ENCODE assay signal across 8 cellular contexts in genomic region chr18:46104128-46104911, GRCh38. TPM values are rescaled to one million over a fixed set of nuclear protein-coding genes. Genes with fewer than 3 reads are reported as not detected.
DNase-seq lines count a peak whose midpoint lies in the region; ATAC-seq, FAIRE-seq and TF ChIP-seq lines count a peak whose summit lies in the region.

TSS of gene HAUS1 (plus strand) at chr18:46104385. CDS start at chr18:46104412, 27 bp downstream.

- in situ Hi-C loops in Caki2 (cut with HindIII; ENCODE audit: low pct_unique_long_range_greater_than_20kb, low sequenced_read_pairs), result no loop called here

- peak within 1 kb of the TSS; percentile 78 for H3K27ac ChIP-seq in HUES64 (ENCODE audit: low read depth, low read length)
- peak within 1 kb of the TSS; percentile 17; the same call in 1 of the 2 replicates for H3K27ac ChIP-seq in OCI-LY3 (ENCODE audit: low read length)
- H3K27ac ChIP-seq in mesodermal cell (ENCODE audit: low read depth, low read length, severe bottlenecking), result peak within 1 kb of the TSS; percentile 83

- no peaks in the 10 kb centered on the region for H4K20me1 ChIP-seq in OCI-LY3 (ENCODE audit: insufficient read depth, low read length)

- H3K36me3 ChIP-seq in HUES64 (ENCODE audit: insufficient read depth, low read length) (peaks cover 32% of the 10 kb centered on the region), OCI-LY3 (replicated peaks; ENCODE audit: low read depth, low read length) (peaks cover 20% of the 10 kb centered on the region), mesodermal cell (ENCODE audit: control insufficient read depth, insufficient read depth, low read length) (peaks cover 28% of the 10 kb centered on the region)

- H3K4me1 ChIP-seq in HUES64 (ENCODE audit: insufficient read depth, low read length) (no peaks in the 10 kb centered on the region), OCI-LY3 (ENCODE audit: low read length) (peaks cover 7% of the 10 kb centered on the region), mesodermal cell (ENCODE audit: control insufficient read depth, insufficient read depth, low read length, poor library complexity, severe bottlenecking) (no peaks in the 10 kb centered on the region)

- peak; percentile 75 for DNase-seq in Caki2 (ENCODE audit: low read depth)
- DNase-seq in activated CD8-positive, alpha-beta memory T cell treated with anti-CD3 and anti-CD28 coated beads, Interleukin-2, amount 50 U/mL, for 48 hours, result peak; percentile 90
- peak; percentile 71 for DNase-seq in stimulated activated CD8-positive, alpha-beta memory T cell treated with anti-CD3 and anti-CD28 coated beads, Interleukin-15, amount 100 ng/mL, for 24 hours (ENCODE audit: low read depth)

- no peaks in the 10 kb centered on the region for H3K9me3 ChIP-seq in HUES64 (ENCODE audit: insufficient read depth, low read depth, low read length)
- no peaks in the 10 kb centered on the region for H3K9me3 ChIP-seq in OCI-LY3 (ENCODE audit: insufficient read depth, low read length)
- no peaks in the 10 kb centered on the region for H3K9me3 ChIP-seq in mesodermal cell (ENCODE audit: control insufficient read depth, low read length)

- WGBS in HUES64, result under 1% methylated on average over 57 of the region's 57 CpGs
- WGBS in mesodermal cell (ENCODE audit: insufficient coverage in 2 of 2), 2 experiments, result 1% methylated on average over 41 to 50 of the region's 57 CpGs

- peak within 1 kb of the TSS; percentile 99 for H3K4me3 ChIP-seq in HUES64 (ENCODE audit: low read length)
- H3K4me3 ChIP-seq in OCI-LY3 (ENCODE audit: low read length), result peak within 1 kb of the TSS; percentile 79
- H3K4me3 ChIP-seq in mesodermal cell (ENCODE audit: extremely low read depth, insufficient read depth, low read length, poor library complexity, severe bottlenecking), result peak within 1 kb of the TSS; percentile 79

- peak within 1 kb of the TSS; percentile 92 for H2AFZ ChIP-seq in OCI-LY3 (ENCODE audit: low read depth, low read length)

- peak within 1 kb of the TSS; percentile 79 for H3K4me2 ChIP-seq in OCI-LY3 (ENCODE audit: low read length)

- ATAC-seq in GM21390 (IDR thresholded peaks at IDR 0.05; ENCODE audit: unreplicated experiment), result peak; percentile 96

- FAIRE-seq in endometrium (lab: Jason Lieb, UNC), result peak; percentile 8

- H3K27me3 ChIP-seq in HUES64 (ENCODE audit: insufficient read depth, low read length) (no peaks in the 10 kb centered on the region), OCI-LY3 (ENCODE audit: low read depth, low read length) (no peaks in the 10 kb centered on the region)

- no peak for TF ChIP-seq CTCF in OCI-LY3 (IDR thresholded peaks at IDR 0.05; ENCODE audit: low read depth, low read length)

- H3K79me2 ChIP-seq in OCI-LY3 (ENCODE audit: low read length), result peaks cover 9% of the 10 kb centered on the region

- peak within 1 kb of the TSS; percentile 96 for H3K9ac ChIP-seq in HUES64 (ENCODE audit: low read depth, low read length)
- peak within 1 kb of the TSS; percentile 81 for H3K9ac ChIP-seq in OCI-LY3 (ENCODE audit: low read length)

RNA-seq across cellular contexts. Expression of gene HAUS1, which starts in this region (rescaled TPM):
- 67.0 and 75.6 TPM in 2 replicates for total RNA-seq in Caki2 (2014; rRNA removed; shearing (Covaris generic); ENCODE audit: low replicate concordance)
- 110 TPM for polyA plus RNA-seq in HUES64 (2013, experiment 1 of 2)
- 110 TPM for polyA plus RNA-seq in HUES64 (2013, experiment 2 of 2)
- polyA plus RNA-seq in mesodermal cell (2013, experiment 1 of 2), result 77.1 TPM
- polyA plus RNA-seq in mesodermal cell (2013, experiment 2 of 2), result 98.4 TPM

Comparison
In these comparisons a context has a peak if more than half of its experiments do, and no peak if none do; other contexts are left out.
1. Peak in every context shown above with its lines: DNase-seq, ATAC-seq, H3K4me3 ChIP-seq and H3K27ac ChIP-seq.
2. H3K27ac ChIP-seq: peak in every context shown above with its lines; median percentile 83 in mesodermal cell; 78 in HUES64; 17 in OCI-LY3.